ENCODE assay signal across 9 cellular contexts in the genomic region with DNA sequence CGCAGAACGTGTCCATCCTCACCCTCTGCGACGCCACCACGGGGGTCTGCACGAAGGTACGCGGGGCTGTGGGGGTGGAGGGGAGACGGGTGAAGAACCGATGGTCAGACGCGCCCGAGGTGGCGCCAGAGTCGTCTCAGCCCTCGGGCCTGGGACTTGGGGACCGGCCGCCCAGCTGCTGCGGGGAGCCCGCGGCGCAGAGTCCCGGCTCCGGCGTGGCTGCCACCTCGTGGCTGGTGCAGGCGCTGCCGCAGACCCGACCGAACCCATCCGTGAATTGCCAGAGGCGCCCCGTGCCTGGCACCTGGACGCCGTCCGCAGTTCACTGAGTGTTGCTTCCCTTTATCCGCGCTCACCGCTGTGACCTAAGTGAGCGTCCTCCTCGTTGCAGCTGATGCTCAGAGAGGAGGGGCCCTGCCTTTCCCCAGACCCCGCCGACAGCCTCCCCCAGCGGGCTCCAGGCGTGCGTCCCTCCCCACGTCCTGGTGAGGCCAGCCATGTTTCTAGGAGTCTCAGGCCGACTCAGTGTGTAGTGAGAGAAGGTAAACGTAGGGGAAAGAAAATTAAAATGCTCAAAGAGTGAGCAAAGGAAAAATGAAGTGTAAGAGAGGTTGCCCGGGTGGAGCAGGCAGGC.
DNase-seq lines count a peak whose midpoint lies in the region; ATAC-seq and TF ChIP-seq lines count a peak whose summit lies in the region.
"Had no signal": no experiment of that assay in that cellular context is flagged by ENCODE, and none has a peak within 500 bp of the region (broad histone marks: within the 10 kb centered on the region; RNA-seq: fewer than 3 reads in every experiment).

No MANE protein-coding gene starts in this region.

- H3K4ac ChIP-seq in H9 (ENCODE audit: low read depth, low read length): no peak overlapping the region

- no peaks in the 10 kb centered on the region for H3K36me3 ChIP-seq in DND-41 (ENCODE audit: insufficient read depth, low read length)

- DNase-seq in DND-41 (no peak), H9 (peak; percentile 87), astrocyte of the cerebellum (ENCODE audit: low read depth) (no peak), mesothelial cell of epicardium (ENCODE audit: low spot score in 2 of 2, unreplicated experiment in 2 of 2) (peak in 1 of 2 experiments; percentile 62), SIG-M5 (lab: John Stamatoyannopoulos, UW) (no peak), NCI-H128 (lab: John Stamatoyannopoulos, UW; ENCODE audit: unreplicated experiment) (no peak), SKM-1 (lab: John Stamatoyannopoulos, UW; ENCODE audit: unreplicated experiment) (no peak)

- no peak overlapping the region for H3K27ac ChIP-seq in DND-41 (ENCODE audit: low read length)
- no peak overlapping the region for H3K27ac ChIP-seq in H9 (ENCODE audit: insufficient read length, low read depth, low read length)

- no peak overlapping the region for H3K56ac ChIP-seq in H9 (ENCODE audit: insufficient read length, low read depth, low read length)

- H2AFZ ChIP-seq in DND-41 (ENCODE audit: low read depth, low read length) (no peak overlapping the region), H9 (ENCODE audit: low read length) (no peak overlapping the region)

- H3K4me1 Mint-ChIP-seq in H9: peaks cover 7 to 9% of the 10 kb centered on the region in 2 experiments; a peak in 3 of 4 replicates
- H3K4me1 Mint-ChIP-seq in mesothelial cell of epicardium: peaks cover 2% of the 10 kb centered on the region

- H3K4me3 ChIP-seq in DND-41 (ENCODE audit: low read depth in 1 of 2, low read length in 2 of 2) (no peak overlapping the region), astrocyte of the cerebellum (ENCODE audit: low read depth, low read length) (no peak overlapping the region)

- no CpG with 5 or more reads among the region's 50 CpGs for WGBS in H9 (ENCODE audit: extremely low coverage, insufficient read length, low lambda C conversion rate)

- H3K36me3 Mint-ChIP-seq in H9 (ENCODE audit: insufficient read depth in 1 of 3, low read depth in 3 of 3) (no peaks in the 10 kb centered on the region), mesothelial cell of epicardium (no peaks in the 10 kb centered on the region)
- H3K36me3 Mint-ChIP-seq: activated naive CD8-positive, alpha-beta T cell had no signal

- H3K14ac ChIP-seq in H9 (ENCODE audit: insufficient read depth, low read length): peak overlapping the region; percentile 87

- H4K5ac ChIP-seq in H9 (ENCODE audit: insufficient read length, low read depth, low read length): no peak overlapping the region

- H3K27me3 Mint-ChIP-seq in H9 (ENCODE audit: low read depth) (peaks cover 15% of the 10 kb centered on the region), mesothelial cell of epicardium (ENCODE audit: low read depth) (peaks cover 78% of the 10 kb centered on the region)

- H3K9ac ChIP-seq in DND-41 (ENCODE audit: low read depth, low read length) (no peak overlapping the region), H9 (ENCODE audit: extremely low read depth, insufficient read length, low read length) (no peak overlapping the region)

- no peak overlapping the region for H2BK20ac ChIP-seq in H9 (ENCODE audit: low read depth, low read length, poor library complexity, severe bottlenecking)

- H3K79me1 ChIP-seq in H9 (ENCODE audit: insufficient read depth, low read depth, low read length, poor library complexity, severe bottlenecking): no peaks in the 10 kb centered on the region

- H3T11ph ChIP-seq in H9 (ENCODE audit: low read length): no peak overlapping the region

- H3K4me1 ChIP-seq in DND-41 (ENCODE audit: insufficient read depth, low read length) (no peaks in the 10 kb centered on the region), H9 (ENCODE audit: insufficient read depth, low read length) (no peaks in the 10 kb centered on the region)

- H3K23ac ChIP-seq in H9 (ENCODE audit: insufficient read length, low read depth, low read length): no peak overlapping the region

- H4K91ac ChIP-seq in H9 (ENCODE audit: insufficient read length, low read depth, low read length): no peak overlapping the region

- H2AK5ac ChIP-seq in H9 (ENCODE audit: insufficient read length, low read length): no peak overlapping the region

- H3K9me3 Mint-ChIP-seq in H9 (no peaks in the 10 kb centered on the region), mesothelial cell of epicardium (no peaks in the 10 kb centered on the region)

- TF ChIP-seq CTCF in DND-41 (IDR thresholded peaks at IDR 0.05; ENCODE audit: borderline replicate concordance, extremely low read depth, low read length, poor library complexity, severe bottlenecking) (peak; percentile 22), H9 (conservative IDR thresholded peaks at IDR 0.05) (peak; percentile 82), astrocyte of the cerebellum (IDR thresholded peaks at IDR 0.05; ENCODE audit: low read depth, low read length, missing control alignments) (peak; percentile 33), mesothelial cell of epicardium (IDR thresholded peaks at IDR 0.05; ENCODE audit: unreplicated experiment) (peak; percentile 49)

- no peak overlapping the region for H4K8ac ChIP-seq in H9 (replicated peaks; ENCODE audit: insufficient read length, low read depth, low read length)

- no peak overlapping the region for H2BK12ac ChIP-seq in H9 (ENCODE audit: insufficient read length, low read depth, low read length)

- H2BK15ac ChIP-seq in H9 (ENCODE audit: low read depth, low read length): no peak overlapping the region

- ATAC-seq in DND-41 (ENCODE audit: insufficient read depth, low read depth) (no peak), GM21381 (IDR thresholded peaks at IDR 0.05; ENCODE audit: unreplicated experiment) (no peak)

- H3K23me2 ChIP-seq in H9 (ENCODE audit: insufficient read length, low read depth, low read length, poor library complexity, severe bottlenecking): peaks cover 2% of the 10 kb centered on the region

- H3K4me2 ChIP-seq in DND-41 (ENCODE audit: insufficient read depth, low read length) (no peak overlapping the region), H9 (ENCODE audit: insufficient read depth, insufficient read length, low read length) (peak overlapping the region; percentile 47)

- H4K20me1 ChIP-seq in DND-41 (ENCODE audit: insufficient read depth, low read length) (no peaks in the 10 kb centered on the region), H9 (ENCODE audit: control insufficient read depth, insufficient read depth, insufficient read length) (no peaks in the 10 kb centered on the region)

- peak overlapping the region; percentile 80 for H3K18ac ChIP-seq in H9 (ENCODE audit: insufficient read length, low read depth, low read length)

- no peak overlapping the region for H2BK120ac ChIP-seq in H9 (ENCODE audit: low read depth, low read length, poor library complexity, severe bottlenecking)

- H3K27ac Mint-ChIP-seq in H9 (no peak overlapping the region), mesothelial cell of epicardium (no peak overlapping the region)
- H3K27ac Mint-ChIP-seq: activated naive CD8-positive, alpha-beta T cell had no signal

- in situ Hi-C loops in astrocyte of the cerebellum (cut with HindIII; ENCODE audit: low sequenced_read_pairs): no loop called here

- H2BK5ac ChIP-seq in H9 (ENCODE audit: insufficient read length, low read length): no peak overlapping the region

- H3K79me2 ChIP-seq in DND-41 (ENCODE audit: insufficient read depth, low read length): no peaks in the 10 kb centered on the region
- no peaks in the 10 kb centered on the region for H3K79me2 ChIP-seq in H9 (ENCODE audit: insufficient read depth, low read length)

- H3K4me3 Mint-ChIP-seq in H9 (peak overlapping the region in 1 of 2 experiments; percentile 52; a peak in 4 of 5 replicates), mesothelial cell of epicardium (peak overlapping the region; percentile 56)
- H3K4me3 Mint-ChIP-seq: activated naive CD8-positive, alpha-beta T cell had no signal

- no peaks in the 10 kb centered on the region for H3K9me3 ChIP-seq in DND-41 (ENCODE audit: insufficient read depth, low read length, severe bottlenecking)
- H3K9me3 ChIP-seq in H9 (ENCODE audit: control insufficient read depth, low read depth, low read length): no peaks in the 10 kb centered on the region

- H3K27me3 ChIP-seq in DND-41 (ENCODE audit: insufficient read depth, low read length, poor library complexity) (peaks cover 13% of the 10 kb centered on the region), H9 (ENCODE audit: insufficient read depth, low read length) (no peaks in the 10 kb centered on the region)

Comparison
In these comparisons a context has a peak if more than half of its experiments do, and no peak if none do; other contexts are left out.
1. CTCF ChIP-seq: peak in every context shown above with its lines; median percentile 82 in H9; 49 in mesothelial cell of epicardium; 33 in astrocyte of the cerebellum; 22 in DND-41.